ENCODE assay signal across 8 cellular contexts in genomic region chr4:184097240-184097619, GRCh38.
A peak's percentile ranks its signal among the peaks of the same experiment; 100 is the strongest.
DNase-seq lines count a peak whose midpoint lies in the region; ATAC-seq lines count a peak whose summit lies in the region.

No MANE protein-coding gene starts in this region.

- H3K4me3 ChIP-seq in thymus (ENCODE audit: low read length) = peak overlapping the region; percentile 28

- no peak overlapping the region for H3K27ac ChIP-seq in thymus (ENCODE audit: low read depth)

- H3K4me1 ChIP-seq in thymus (ENCODE audit: control insufficient read depth, insufficient read depth, low read length) = peaks cover 2% of the 10 kb centered on the region

- H3K9me3 ChIP-seq in thymus (ENCODE audit: control insufficient read depth) = no peaks in the 10 kb centered on the region

- ATAC-seq in GM18502 (IDR thresholded peaks at IDR 0.05; ENCODE audit: poor library complexity, unreplicated experiment) (peak; percentile 85), HG03460 (IDR thresholded peaks at IDR 0.05; ENCODE audit: unreplicated experiment) (peak; percentile 61), HG03354 (IDR thresholded peaks at IDR 0.05; ENCODE audit: poor library complexity, severe bottlenecking, unreplicated experiment) (no peak), GM21528 (IDR thresholded peaks at IDR 0.05; ENCODE audit: low FRiP score, unreplicated experiment) (no peak)

- H3K27me3 Mint-ChIP-seq in dendritic cell treated with granulocyte-macrophage colony-stimulating factor and Interleukin-4, amounts not matched to agents 40 ng/mL and 50 ng/mL, for 4 days = no peaks in the 10 kb centered on the region

- no peaks in the 10 kb centered on the region for H3K9me3 Mint-ChIP-seq in dendritic cell treated with granulocyte-macrophage colony-stimulating factor and Interleukin-4, amounts not matched to agents 40 ng/mL and 50 ng/mL, for 4 days

- no peaks in the 10 kb centered on the region for H3K27me3 ChIP-seq in thymus (ENCODE audit: control insufficient read depth, insufficient read depth)

- H3K27ac Mint-ChIP-seq in dendritic cell treated with granulocyte-macrophage colony-stimulating factor and Interleukin-4, amounts not matched to agents 40 ng/mL and 50 ng/mL, for 4 days = no peak overlapping the region

- WGBS in thymus = 41% methylated on average over 27 of the region's 27 CpGs

- intact Hi-C loops in dendritic cell treated with granulocyte-macrophage colony-stimulating factor and Interleukin-4, amounts not matched to agents 40 ng/mL and 50 ng/mL, for 4 days (cut with micrococcal nuclease) = no loop called here

- peak; percentile 34 for DNase-seq in midbrain (lab: John Stamatoyannopoulos, UW)
- no peak for DNase-seq in NAMALWA (ENCODE audit: low spot score)

- H3K4me1 Mint-ChIP-seq in dendritic cell treated with granulocyte-macrophage colony-stimulating factor and Interleukin-4, amounts not matched to agents 40 ng/mL and 50 ng/mL, for 4 days (ENCODE audit: low read depth) = peaks cover 10% of the 10 kb centered on the region

- H3K36me3 ChIP-seq in thymus (ENCODE audit: control insufficient read depth, insufficient read depth) = no peaks in the 10 kb centered on the region

- peak overlapping the region; percentile 41 for H3K4me3 Mint-ChIP-seq in dendritic cell treated with granulocyte-macrophage colony-stimulating factor and Interleukin-4, amounts not matched to agents 40 ng/mL and 50 ng/mL, for 4 days

- no peaks in the 10 kb centered on the region for H3K36me3 Mint-ChIP-seq in dendritic cell treated with granulocyte-macrophage colony-stimulating factor and Interleukin-4, amounts not matched to agents 40 ng/mL and 50 ng/mL, for 4 days (ENCODE audit: low read depth)

Comparison
In these comparisons a context has a peak if more than half of its experiments do, and no peak if none do; other contexts are left out.
1. ATAC-seq: peak in GM18502 (single experiment) and HG03460 (single experiment); none in HG03354 (single experiment) and GM21528 (single experiment).